Comparison of ENCODE assay signal across 8 cellular contexts in the genomic region with DNA sequence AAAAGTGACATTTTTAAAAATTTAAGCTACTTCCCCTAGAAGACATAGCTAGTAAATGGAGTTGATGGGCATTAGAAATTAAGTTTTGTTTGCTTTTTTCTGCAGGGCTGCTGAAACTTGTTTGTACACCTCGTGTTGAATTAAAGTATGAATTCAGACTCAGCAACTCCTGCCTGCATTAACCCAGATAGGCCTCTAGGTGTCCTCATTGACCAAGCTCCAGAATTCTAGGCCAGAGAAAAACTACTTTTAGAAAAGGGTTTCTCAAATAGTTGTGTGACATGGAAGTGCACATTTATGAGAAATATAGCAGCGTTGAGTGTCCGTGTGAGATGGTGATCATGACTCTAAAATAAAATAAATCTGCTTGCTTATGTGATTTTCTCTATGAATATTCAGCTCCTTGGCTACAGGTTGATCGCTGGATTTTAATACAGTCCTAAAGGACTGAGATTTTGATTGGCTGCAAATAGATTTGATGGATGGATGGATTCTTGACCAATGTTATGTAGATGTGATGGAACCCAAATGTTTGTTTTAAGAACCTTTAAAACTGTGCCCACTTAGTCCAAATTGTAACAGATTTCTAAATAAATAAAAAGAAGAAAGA. TPM values are rescaled to one million over a fixed set of nuclear protein-coding genes. Genes with fewer than 3 reads are reported as not detected.
DNase-seq lines count a peak whose midpoint lies in the region; FAIRE-seq and TF ChIP-seq lines count a peak whose summit lies in the region.

No MANE protein-coding gene starts in this region.

- H3K23ac ChIP-seq in H1 (ENCODE audit: insufficient read length) (no peak overlapping the region), mesendoderm (ENCODE audit: low read length) (no peak overlapping the region)

- H2AK5ac ChIP-seq in H1 (ENCODE audit: low read depth, low read length) (no peak overlapping the region), mesendoderm (ENCODE audit: low read length) (no peak overlapping the region)

- CTCF ChIA-PET in H1 (lab: Charles Lee; ENCODE audit: partially characterized antibody): interaction anchor here (0.6 to 13.8 kb wide), 75 partner anchors 10 to 1693 kb away, joined by 3 to 471 read pairs (median 6); no protein-coding TSS in a partner anchor

- H3K27ac ChIP-seq in H1 (ENCODE audit: low read depth, low read length) (no peak overlapping the region), mesendoderm (ENCODE audit: low read depth, low read length) (no peak overlapping the region), uterus (no peak overlapping the region)

- H3K56ac ChIP-seq in H1 (replicated peaks; ENCODE audit: insufficient read length, low read depth, low read length) (no peak overlapping the region), mesendoderm (ENCODE audit: low read length) (no peak overlapping the region)

- H4K5ac ChIP-seq in H1 (ENCODE audit: insufficient read length, low read depth, low read length) (no peak overlapping the region), mesendoderm (ENCODE audit: low read length) (no peak overlapping the region)

- H2BK20ac ChIP-seq in H1 (ENCODE audit: low read length): no peak overlapping the region

- H3K4me1 ChIP-seq in H1 (replicated peaks in 1 of 4; ENCODE audit: control insufficient read depth in 3 of 4, insufficient read depth in 4 of 4, low read length in 3 of 4): no peaks in the 10 kb centered on the region; a peak in 1 of 7 replicates
- no peaks in the 10 kb centered on the region for H3K4me1 ChIP-seq in mesendoderm (ENCODE audit: control insufficient read depth, low read depth, low read length)
- H3K4me1 ChIP-seq in uterus: no peaks in the 10 kb centered on the region

- no peak overlapping the region for H3K4me3 Mint-ChIP-seq in T-helper 2 cell treated with Interferon-gamma antibody and Interleukin-4, amounts not matched to agents 5 μg/mL and 100 μg/mL, for 36 hours

- intact Hi-C loops in uterus (cut with DNase I; ENCODE audit: low total_unique reads): loop anchor here (10.0 kb wide), 1 partner anchor 513 kb away; no protein-coding TSS in a partner anchor

- POLR2A ChIA-PET in H1 (lab: Charles Lee; ENCODE audit: partially characterized antibody): interaction anchor here (0.7 kb wide), 1 partner anchor 72 kb away, joined by 4 read pairs; no protein-coding TSS in a partner anchor

- peak; percentile 96 to 98 for TF ChIP-seq RAD21 in H1 (IDR thresholded peaks at IDR 0.05 in 1 of 2, conservative IDR thresholded peaks at IDR 0.05 in 1 of 2; ENCODE audit: low read depth in 2 of 2, low read length in 2 of 2)

- H3K4ac ChIP-seq in H1 (replicated peaks; ENCODE audit: insufficient read length, low read depth, low read length) (no peak overlapping the region), mesendoderm (ENCODE audit: low read depth, low read length) (no peak overlapping the region)

- H3K27me3 ChIP-seq in H1 (replicated peaks in 1 of 4; ENCODE audit: control insufficient read depth in 3 of 4, extremely low read depth in 1 of 4, insufficient read depth in 3 of 4, low read length in 3 of 4) (no peaks in the 10 kb centered on the region), mesendoderm (ENCODE audit: insufficient read depth, low read length, poor library complexity) (no peaks in the 10 kb centered on the region), uterus (no peaks in the 10 kb centered on the region), MG63 (no peaks in the 10 kb centered on the region)

- H3K79me1 ChIP-seq in H1 (ENCODE audit: low read depth, low read length) (no peaks in the 10 kb centered on the region), mesendoderm (ENCODE audit: low read length) (no peaks in the 10 kb centered on the region)

- H3K4me1 Mint-ChIP-seq in T-helper 2 cell treated with Interferon-gamma antibody and Interleukin-4, amounts not matched to agents 5 μg/mL and 100 μg/mL, for 36 hours (ENCODE audit: low read depth): peaks cover 13% of the 10 kb centered on the region

- H3K18ac ChIP-seq in H1 (ENCODE audit: extremely low read depth, low read length) (no peak overlapping the region), mesendoderm (ENCODE audit: low read length) (no peak overlapping the region)

- H3K4me3 ChIP-seq in H1 (ENCODE audit: extremely low read depth in 1 of 4, insufficient read depth in 2 of 4, low read depth in 3 of 4, low read length in 4 of 4) (no peak overlapping the region), mesendoderm (ENCODE audit: low read length) (no peak overlapping the region), uterus (no peak overlapping the region), MG63 (no peak overlapping the region)

- no peaks in the 10 kb centered on the region for H4K20me1 ChIP-seq in H1 (replicated peaks in 1 of 2; ENCODE audit: control insufficient read depth in 1 of 2, insufficient read depth in 2 of 2, low read length in 2 of 2)

- H3K9me3 Mint-ChIP-seq in T-helper 2 cell treated with Interferon-gamma antibody and Interleukin-4, amounts not matched to agents 5 μg/mL and 100 μg/mL, for 36 hours: no peaks in the 10 kb centered on the region

- H3K4me2 ChIP-seq in H1 (ENCODE audit: insufficient read depth in 1 of 2, low read depth in 2 of 2, low read length in 2 of 2) (no peak overlapping the region), mesendoderm (ENCODE audit: low read length) (no peak overlapping the region)

- peak; percentile 85 for FAIRE-seq in GM12891 (lab: Jason Lieb, UNC)
- peak; percentile 95 for FAIRE-seq in H1 (lab: Jason Lieb, UNC)

- DNase-seq in AML-193 (lab: John Stamatoyannopoulos, UW) (peak; percentile 61 to 77), GM12891 (ENCODE audit: insufficient read length, low spot score) (peak; percentile 26), Kasumi-1 (lab: John Stamatoyannopoulos, UW) (peak; percentile 74 to 90), H1 (ENCODE audit: low read depth in 1 of 2, low spot score in 2 of 2) (no peak), mesendoderm (peak; percentile 39), uterus (peak; percentile 17 to 27), MG63 (no peak)
- DNase-seq in T-helper 2 cell treated with Interferon-gamma antibody and Interleukin-4, amounts not matched to agents 5 μg/mL and 100 μg/mL, for 36 hours (ENCODE audit: low spot score): peak; percentile 23

- H4K8ac ChIP-seq in H1 (ENCODE audit: extremely low read depth, insufficient read depth, low read length): no peak overlapping the region
- H4K8ac ChIP-seq in mesendoderm (ENCODE audit: low read depth, low read length): no peak overlapping the region

- TF ChIP-seq EP300 in H1 (IDR thresholded peaks at IDR 0.05; ENCODE audit: borderline replicate concordance in 1 of 2, low read depth in 2 of 2, low read length in 2 of 2): no peak

- no peaks in the 10 kb centered on the region for H3K23me2 ChIP-seq in H1 (ENCODE audit: low read depth, low read length)

- TF ChIP-seq CTCF in H1 (IDR thresholded peaks at IDR 0.05; ENCODE audit: control extremely low read depth in 1 of 3, insufficient read depth in 1 of 3, low read depth in 1 of 3, low read length in 3 of 3) (peak in 2 of 3 experiments; percentile 83 to 84; a peak in 3 of 4 replicates), uterus (IDR thresholded peaks at IDR 0.05) (peak; percentile 85 to 95 (median 94))

- H3K36me3 ChIP-seq in H1 (ENCODE audit: control insufficient read depth in 2 of 4, insufficient read depth in 4 of 4, low read length in 3 of 4) (no peaks in the 10 kb centered on the region), mesendoderm (ENCODE audit: control insufficient read depth, insufficient read depth, low read length) (no peaks in the 10 kb centered on the region), uterus (no peaks in the 10 kb centered on the region), MG63 (no peaks in the 10 kb centered on the region)

- no peaks in the 10 kb centered on the region for H3K36me3 Mint-ChIP-seq in T-helper 2 cell treated with Interferon-gamma antibody and Interleukin-4, amounts not matched to agents 5 μg/mL and 100 μg/mL, for 36 hours (ENCODE audit: low read depth)

- no peak overlapping the region for H2AFZ ChIP-seq in H1 (ENCODE audit: low read length)

- H2BK120ac ChIP-seq in H1 (replicated peaks; ENCODE audit: low read depth, low read length): no peak overlapping the region
- H2BK120ac ChIP-seq in mesendoderm (ENCODE audit: low read depth, low read length): no peak overlapping the region

- H4K91ac ChIP-seq in H1 (replicated peaks; ENCODE audit: insufficient read length, low read length): no peak overlapping the region

- H3K14ac ChIP-seq in H1 (ENCODE audit: insufficient read length): no peak overlapping the region

- 38% methylated on average over 4 of the region's 4 CpGs; no CpG with 5 or more reads in 1 of the 2 experiments for WGBS in H1 (ENCODE audit: extremely low coverage in 1 of 2, insufficient coverage in 1 of 2, insufficient read length in 1 of 2, insufficient replicate concordance in 2 of 2, low coverage in 1 of 2, low lambda C conversion rate in 2 of 2, missing lambda C conversion rate in 1 of 2), 2 experiments
- no CpG with 5 or more reads among the region's 4 CpGs for WGBS in mesendoderm (ENCODE audit: extremely low coverage, insufficient coverage, low lambda C conversion rate)

- no peak overlapping the region for H2BK12ac ChIP-seq in H1 (ENCODE audit: low read depth, low read length)

- H3K27me3 Mint-ChIP-seq in T-helper 2 cell treated with Interferon-gamma antibody and Interleukin-4, amounts not matched to agents 5 μg/mL and 100 μg/mL, for 36 hours (ENCODE audit: low read depth): peaks cover 3% of the 10 kb centered on the region

- H3K79me2 ChIP-seq in H1 (ENCODE audit: control insufficient read depth in 1 of 2, insufficient read depth in 2 of 2, low read length in 2 of 2) (no peaks in the 10 kb centered on the region), mesendoderm (ENCODE audit: control insufficient read depth, insufficient read depth, low read length) (no peaks in the 10 kb centered on the region)

- no peak overlapping the region for H3K9ac ChIP-seq in H1 (replicated peaks in 1 of 4; ENCODE audit: extremely low read depth in 1 of 4, low read depth in 3 of 4, low read length in 3 of 4)
- no peak overlapping the region for H3K9ac ChIP-seq in mesendoderm (ENCODE audit: low read length)

- H3K27ac Mint-ChIP-seq in T-helper 2 cell treated with Interferon-gamma antibody and Interleukin-4, amounts not matched to agents 5 μg/mL and 100 μg/mL, for 36 hours: no peak overlapping the region

- no peaks in the 10 kb centered on the region for H3K9me3 ChIP-seq in H1 (ENCODE audit: insufficient read depth in 2 of 2, low read depth in 1 of 2, low read length in 1 of 2)
- H3K9me3 ChIP-seq in uterus: no peaks in the 10 kb centered on the region
- no peaks in the 10 kb centered on the region for H3K9me3 ChIP-seq in MG63

- TF ChIP-seq POLR2A in GM12891 (IDR thresholded peaks at IDR 0.05; ENCODE audit: low read depth, low read length) (no peak), H1 (IDR thresholded peaks at IDR 0.05; ENCODE audit: control extremely low read depth in 1 of 2, low read depth in 2 of 2, low read length in 2 of 2) (no peak), uterus (IDR thresholded peaks at IDR 0.05) (no peak)

- H2BK5ac ChIP-seq in H1 (ENCODE audit: low read depth, low read length): no peak overlapping the region
- H2BK5ac ChIP-seq in mesendoderm (ENCODE audit: low read length): no peak overlapping the region

- no peak overlapping the region for H2BK15ac ChIP-seq in H1 (ENCODE audit: low read length)
- no peak overlapping the region for H2BK15ac ChIP-seq in mesendoderm (replicated peaks; ENCODE audit: low read depth)

RNA-seq across cellular contexts. Expression of a gene that starts 39.3 kb away (rescaled TPM):
- 0.03 TPM for polyA plus RNA-seq in GM12891 (2012; ENCODE audit: low read depth, missing spikeins)
- not detected in 2 replicates for total RNA-seq in H1 (2021; fragmentation: NEBNext Ultra II Directional; extraction: Animal tissue kit (Norgen Biotek cat#: 25700))
- not detected in 2 replicates for polyA plus RNA-seq in H1 (2011; rRNA removed)
- polyA plus RNA-seq in H1 (2011; cell fraction: cytosol; rRNA removed): not detected
- not detected for polyA plus RNA-seq in H1 (2011; cell fraction: nucleus; rRNA removed)
- not detected in 4 replicates for polyA plus RNA-seq in H1 (2012, experiment 1 of 2)
- not detected for polyA plus RNA-seq in H1 (2012, experiment 2 of 2)
- not detected for polyA plus RNA-seq in H1 (2013, experiment 1 of 2)
- not detected for polyA plus RNA-seq in H1 (2013, experiment 2 of 2)
- not detected in 2 replicates for polyA minus RNA-seq in H1 (2011; rRNA and poly(A)+ RNA removed)
- polyA minus RNA-seq in H1 (2011; cell fraction: cytosol; rRNA and poly(A)+ RNA removed): not detected
- polyA minus RNA-seq in H1 (2011; cell fraction: nucleus; rRNA and poly(A)+ RNA removed): not detected
- polyA plus RNA-seq in mesendoderm (2013, experiment 1 of 2): not detected
- polyA plus RNA-seq in mesendoderm (2013, experiment 2 of 2): not detected
- total RNA-seq in uterus: under 1 TPM in 1 of 4 donors, not detected in 3; 0.24 TPM
- not detected in 2 replicates for total RNA-seq in MG63 (2014; rRNA removed; shearing (Covaris generic); ENCODE audit: low replicate concordance)

Comparison
In these comparisons a context has a peak if more than half of its experiments do, and no peak if none do; other contexts are left out.
1. DNase-seq: peak in AML-193 (2 of 2), GM12891 (single experiment), Kasumi-1 (2 of 2), T-helper 2 cell treated with Interferon-gamma antibody and Interleukin-4, amounts not matched to agents 5 μg/mL and 100 μg/mL, for 36 hours (single experiment), mesendoderm (single experiment) and uterus (2 of 2); none in H1 (0 of 2) and MG63 (single experiment).